Comparison of ENCODE assay signal across 11 cellular contexts in genomic region chr10:93072713-93073538, GRCh38. TPM values are rescaled to one million over a fixed set of nuclear protein-coding genes. Genes with fewer than 3 reads are reported as not detected.
DNase-seq lines count a peak whose midpoint lies in the region; ATAC-seq and TF ChIP-seq lines count a peak whose summit lies in the region.
"Had no signal": no experiment of that assay in that cellular context is flagged by ENCODE, and none has a peak within 500 bp of the region (broad histone marks: within the 10 kb centered on the region; RNA-seq: fewer than 3 reads in every experiment).

No MANE protein-coding gene starts in this region.

- H3K4me1 ChIP-seq in iPS-20b (ENCODE audit: insufficient read depth, low read length) = peaks cover 9% of the 10 kb centered on the region

- no peak overlapping the region for H3K27ac ChIP-seq in iPS-20b (ENCODE audit: low read length)
- H3K27ac ChIP-seq: 22Rv1 had no signal

- H3K9me3 ChIP-seq in iPS-20b (ENCODE audit: insufficient read depth, low read depth, low read length) = no peaks in the 10 kb centered on the region; the same call in 1 of the 2 replicates

- peak overlapping the region; percentile 89 for H3K4me3 Mint-ChIP-seq in WTC11
- H3K4me3 Mint-ChIP-seq in stimulated activated memory B cell treated with anti-CD40 and anti-IgM and Interleukin-4, amounts not matched to agents 10 μg/mL and 1 μg/mL and 100 μg/mL, for 72 hours = peak overlapping the region; percentile 70

- peaks cover 3% of the 10 kb centered on the region; the same call in 1 of the 2 replicates for H3K36me3 Mint-ChIP-seq in WTC11
- no peaks in the 10 kb centered on the region for H3K36me3 Mint-ChIP-seq in stimulated activated memory B cell treated with anti-CD40 and anti-IgM and Interleukin-4, amounts not matched to agents 10 μg/mL and 1 μg/mL and 100 μg/mL, for 72 hours

- no peak overlapping the region for H3K27ac Mint-ChIP-seq in WTC11
- H3K27ac Mint-ChIP-seq in stimulated activated memory B cell treated with anti-CD40 and anti-IgM and Interleukin-4, amounts not matched to agents 10 μg/mL and 1 μg/mL and 100 μg/mL, for 72 hours = peak overlapping the region; percentile 67

- H3K27me3 ChIP-seq in iPS-20b (ENCODE audit: insufficient read depth, low read length) = peaks cover 100% of the 10 kb centered on the region

- no peaks in the 10 kb centered on the region for H3K9me3 Mint-ChIP-seq in WTC11
- H3K9me3 Mint-ChIP-seq in stimulated activated memory B cell treated with anti-CD40 and anti-IgM and Interleukin-4, amounts not matched to agents 10 μg/mL and 1 μg/mL and 100 μg/mL, for 72 hours = no peaks in the 10 kb centered on the region

- CTCF ChIA-PET in WTC11 (lab: Charles Lee) = interaction anchor here (0.7 to 7.1 kb wide), 13 partner anchors 9 to 409 kb away, joined by 3 to 106 read pairs (median 6); partner anchors contain the start of genes CYP26C1 and MYOF

- peaks cover 98% of the 10 kb centered on the region for H3K27me3 Mint-ChIP-seq in WTC11 (ENCODE audit: low read depth)
- peaks cover 80% of the 10 kb centered on the region for H3K27me3 Mint-ChIP-seq in stimulated activated memory B cell treated with anti-CD40 and anti-IgM and Interleukin-4, amounts not matched to agents 10 μg/mL and 1 μg/mL and 100 μg/mL, for 72 hours

- peak overlapping the region; percentile 77 for H3K4me3 ChIP-seq in iPS-20b (ENCODE audit: low read length)

- no peaks in the 10 kb centered on the region for H3K36me3 ChIP-seq in iPS-20b (ENCODE audit: insufficient read depth, low read depth, low read length)

- no peak overlapping the region for H3K9ac ChIP-seq in iPS-20b (ENCODE audit: low read depth, low read length)

- POLR2A ChIA-PET in WTC11 (lab: Charles Lee) = interaction anchor here (1.1 to 1.3 kb wide), 2 partner anchors 9 to 13 kb away, joined by 3 to 4 read pairs; partner anchors contain the start of gene CYP26C1

- no peak for TF ChIP-seq CTCF in WTC11 (IDR thresholded peaks at IDR 0.05)

- ATAC-seq in WTC11 (peak; percentile 0; the same call in 1 of the 2 replicates), GM19467 (IDR thresholded peaks at IDR 0.05; ENCODE audit: unreplicated experiment) (no peak), HG02870 (IDR thresholded peaks at IDR 0.05; ENCODE audit: unreplicated experiment) (no peak)
- ATAC-seq in stimulated activated memory B cell treated with anti-CD40 and anti-IgM and Interleukin-4, amounts not matched to agents 10 μg/mL and 1 μg/mL and 100 μg/mL, for 72 hours = no peak

- peaks cover 54% of the 10 kb centered on the region for H3K4me1 Mint-ChIP-seq in WTC11
- H3K4me1 Mint-ChIP-seq in stimulated activated memory B cell treated with anti-CD40 and anti-IgM and Interleukin-4, amounts not matched to agents 10 μg/mL and 1 μg/mL and 100 μg/mL, for 72 hours = peaks cover 58% of the 10 kb centered on the region

- DNase-seq in DMS 273 (lab: John Stamatoyannopoulos, UW; ENCODE audit: unreplicated experiment) (peak; percentile 49), DMS 273 treated with DMSO at 0.1 percent for 48 hours (lab: John Stamatoyannopoulos, UW) (no peak), WTC11 (ENCODE audit: low spot score) (no peak), cortex of kidney (lab: John Stamatoyannopoulos, UW) (no peak)
- DNase-seq: central memory CD4-positive, alpha-beta T cell; T-helper 1 cell had no signal

TF ChIP-seq in WTC11, 78 proteins besides CTCF, POLR2A, EP300 and RAD21:
- TF ChIP-seq ATF6 (CRISPR knock-in tag; IDR thresholded peaks at IDR 0.05) (no peak), IRF2 (CRISPR knock-in tag; IDR thresholded peaks at IDR 0.05; ENCODE audit: borderline replicate concordance, low read depth) (0 out of 2 replicates have a peak, but pooled peaks have one; percentile 43)

RNA-seq across cellular contexts. Expression of gene CYP26A1, which starts 0.8 kb away (rescaled TPM):
- total RNA-seq in WTC11 (2021) = 2.1 to 3.4 TPM (median 3.1 TPM) in 3 replicates

RNA-seq across cellular contexts. Expression of gene CYP26C1, which starts 12.3 kb away (rescaled TPM):
- 0.07 to 0.11 TPM (median 0.11 TPM) in 3 replicates for total RNA-seq in WTC11 (2021)
